ENCODE assay signal across 1 cellular context in the genomic region with DNA sequence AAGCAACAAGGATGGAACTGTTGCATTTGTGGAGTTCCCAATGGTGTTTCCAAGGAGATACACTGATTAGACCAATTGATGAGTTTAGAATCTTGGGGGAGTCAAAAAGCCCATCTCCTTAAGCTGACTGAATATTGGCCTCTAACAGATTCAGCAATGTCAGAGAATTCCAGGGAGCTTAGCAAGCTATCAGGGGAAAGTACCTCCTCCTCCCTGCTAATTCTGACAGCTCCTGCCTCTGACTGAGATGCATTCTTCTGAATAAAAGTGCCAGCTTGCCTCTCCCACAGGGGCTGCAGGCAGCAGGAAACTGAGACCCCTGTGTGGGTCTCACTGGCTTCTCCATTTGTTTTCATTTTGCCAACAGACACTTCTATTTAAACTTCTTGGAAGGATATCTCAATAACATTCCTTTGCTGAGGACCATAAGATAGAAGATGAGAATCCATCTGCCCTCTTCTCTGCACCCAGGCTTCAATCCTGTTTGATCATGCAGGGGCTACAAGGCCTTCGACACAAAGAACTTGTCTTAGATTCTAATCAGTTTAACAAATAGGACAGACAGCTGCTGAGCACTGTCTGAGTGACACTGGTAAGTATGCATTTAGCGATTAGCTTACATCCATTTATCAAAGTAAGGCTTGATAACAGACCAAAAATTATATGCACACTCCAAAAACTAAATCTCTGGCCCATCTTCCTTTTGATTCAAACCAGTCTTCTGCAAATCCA.
TF ChIP-seq lines count a peak whose summit lies in the region.

No MANE protein-coding gene starts in this region.

TF ChIP-seq in IMR-90, 13 proteins besides CTCF, POLR2A, EP300 and RAD21:
- TF ChIP-seq MAZ (IDR thresholded peaks at IDR 0.05; ENCODE audit: borderline replicate concordance, low read depth, low read length) (no peak), MXI1 (IDR thresholded peaks at IDR 0.05; ENCODE audit: borderline replicate concordance, low read depth, low read length) (no peak), BHLHE40 (IDR thresholded peaks at IDR 0.05; ENCODE audit: low read depth, low read length) (no peak), CHD1 (IDR thresholded peaks at IDR 0.05; ENCODE audit: low read depth, low read length) (no peak), MAFK (IDR thresholded peaks at IDR 0.05; ENCODE audit: low read depth, low read length) (no peak)
- TF ChIP-seq, protein P1, sequence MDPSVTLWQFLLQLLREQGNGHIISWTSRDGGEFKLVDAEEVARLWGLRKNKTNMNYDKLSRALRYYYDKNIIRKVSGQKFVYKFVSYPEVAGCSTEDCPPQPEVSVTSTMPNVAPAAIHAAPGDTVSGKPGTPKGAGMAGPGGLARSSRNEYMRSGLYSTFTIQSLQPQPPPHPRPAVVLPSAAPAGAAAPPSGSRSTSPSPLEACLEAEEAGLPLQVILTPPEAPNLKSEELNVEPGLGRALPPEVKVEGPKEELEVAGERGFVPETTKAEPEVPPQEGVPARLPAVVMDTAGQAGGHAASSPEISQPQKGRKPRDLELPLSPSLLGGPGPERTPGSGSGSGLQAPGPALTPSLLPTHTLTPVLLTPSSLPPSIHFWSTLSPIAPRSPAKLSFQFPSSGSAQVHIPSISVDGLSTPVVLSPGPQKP (IDR thresholded peaks at IDR 0.05; ENCODE audit: borderline replicate concordance, low read depth, low read length) = no peak
